Comparison of ENCODE assay signal across 7 cellular contexts in the genomic region with DNA sequence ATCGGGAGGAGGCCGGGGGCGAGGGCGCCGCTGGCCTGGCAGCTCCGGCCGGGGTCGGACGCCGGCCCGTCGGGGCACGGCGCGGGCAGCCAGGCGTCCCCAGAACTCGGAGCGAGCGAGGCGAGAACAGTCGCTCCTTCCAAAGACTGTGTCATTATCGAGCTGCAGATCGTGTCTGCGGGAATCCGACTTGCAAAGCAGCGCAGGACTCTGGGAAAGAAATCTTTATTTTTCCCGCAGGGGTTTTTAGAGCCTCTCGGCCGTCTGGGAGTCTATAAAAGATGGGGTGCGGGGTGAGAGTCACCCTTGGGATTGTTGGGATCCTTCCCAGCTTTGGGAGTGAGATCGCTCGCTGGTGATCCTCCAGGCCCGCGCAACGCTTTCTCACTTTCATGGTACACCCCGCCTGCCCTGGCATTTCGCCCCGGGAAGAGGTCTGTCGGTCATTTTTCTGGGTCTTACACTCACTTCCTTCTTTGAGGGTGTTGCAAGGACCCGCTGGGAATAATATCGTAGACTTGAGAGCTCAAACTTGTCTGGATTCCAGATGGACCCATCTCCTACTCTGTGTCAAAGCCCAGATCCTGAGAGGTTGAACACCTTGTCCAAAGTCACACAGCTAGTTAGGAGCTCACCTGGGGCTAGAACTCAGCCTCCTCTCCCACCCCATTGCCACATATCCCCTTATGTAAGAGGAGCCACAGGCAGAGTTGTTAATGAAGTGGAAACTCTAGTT. TPM values are rescaled to one million over a fixed set of nuclear protein-coding genes. Genes with fewer than 3 reads are reported as not detected.
DNase-seq lines count a peak whose midpoint lies in the region; ATAC-seq and TF ChIP-seq lines count a peak whose summit lies in the region.

No MANE protein-coding gene starts in this region.

- intact Hi-C loops in right lobe of liver (cut with DNase I) = no loop called here

- no peak for TF ChIP-seq CTCF in GM23338 (conservative IDR thresholded peaks at IDR 0.05; ENCODE audit: low read depth in 2 of 2)
- TF ChIP-seq CTCF in OCI-LY3 (IDR thresholded peaks at IDR 0.05; ENCODE audit: low read depth, low read length) = no peak
- no peak for TF ChIP-seq CTCF in right lobe of liver (IDR thresholded peaks at IDR 0.05)

- H3K27ac Mint-ChIP-seq in GM23338 = no peak overlapping the region

- no peak overlapping the region for H3K27ac ChIP-seq in GM23338 (ENCODE audit: low read depth)
- no peak overlapping the region for H3K27ac ChIP-seq in OCI-LY3 (ENCODE audit: low read length)
- peak overlapping the region; percentile 59 to 84 (median 77) for H3K27ac ChIP-seq in right lobe of liver
- H3K27ac ChIP-seq in substantia nigra (ENCODE audit: low read depth, low read length, poor library complexity, severe bottlenecking) = peak overlapping the region; percentile 96

- H3K9me3 ChIP-seq in OCI-LY3 (ENCODE audit: insufficient read depth, low read length) = no peaks in the 10 kb centered on the region
- H3K9me3 ChIP-seq in right lobe of liver = no peaks in the 10 kb centered on the region

- no peak overlapping the region; the same call in 1 of the 2 replicates for H2AFZ ChIP-seq in GM23338
- H2AFZ ChIP-seq in OCI-LY3 (ENCODE audit: low read depth, low read length) = no peak overlapping the region

- no peaks in the 10 kb centered on the region; the same call in 2 of the 3 replicates for H3K9me3 Mint-ChIP-seq in GM23338

- H3K27me3 ChIP-seq in GM23338 (ENCODE audit: insufficient read depth) (peaks cover 18% of the 10 kb centered on the region), OCI-LY3 (ENCODE audit: low read depth, low read length) (no peaks in the 10 kb centered on the region), right lobe of liver (no peaks in the 10 kb centered on the region)

- H4K20me1 ChIP-seq in GM23338 (replicated peaks; ENCODE audit: insufficient read depth) = peaks cover 50% of the 10 kb centered on the region
- H4K20me1 ChIP-seq in OCI-LY3 (ENCODE audit: insufficient read depth, low read length) = peaks cover 9% of the 10 kb centered on the region; the same call in 1 of the 2 replicates

- no peaks in the 10 kb centered on the region for H3K36me3 ChIP-seq in GM23338 (ENCODE audit: insufficient read depth)
- H3K36me3 ChIP-seq in OCI-LY3 (replicated peaks; ENCODE audit: low read depth, low read length) = no peaks in the 10 kb centered on the region
- no peaks in the 10 kb centered on the region for H3K36me3 ChIP-seq in right lobe of liver

- no peak for ATAC-seq in GM23338
- ATAC-seq in right lobe of liver = no peak

- peak; percentile 35 for DNase-seq in GM23338 (ENCODE audit: low spot score)
- peak; percentile 31 for DNase-seq in dedifferentiated amniotic fluid mesenchymal stem cell (ENCODE audit: extremely low spot score)
- peak; percentile 74 to 83 (median 76) for DNase-seq in right lobe of liver
- DNase-seq in substantia nigra (lab: John Stamatoyannopoulos, UW) = peak in 34 of 49 donors; percentile 17 to 78 (median 48)
- no peak for DNase-seq in NCI-H510A (lab: John Stamatoyannopoulos, UW)
- DNase-seq in NCI-H1105 (lab: John Stamatoyannopoulos, UW) = no peak

- H3K4me2 ChIP-seq in GM23338 (peak overlapping the region; percentile 94), OCI-LY3 (ENCODE audit: low read length) (peak overlapping the region; percentile 90)

- H3K36me3 Mint-ChIP-seq in GM23338 (ENCODE audit: low read depth) = no peaks in the 10 kb centered on the region; the same call in 2 of the 3 replicates

- H3K9me2 ChIP-seq in GM23338 (ENCODE audit: insufficient read depth) = no peaks in the 10 kb centered on the region

- H3K9ac ChIP-seq in OCI-LY3 (ENCODE audit: low read length) = no peak overlapping the region

- peaks cover 14% of the 10 kb centered on the region; the same call in 1 of the 2 replicates for H3F3A ChIP-seq in GM23338 (replicated peaks; ENCODE audit: low read depth)

- peaks cover 40% of the 10 kb centered on the region for H3K4me1 Mint-ChIP-seq in GM23338

- no peak for TF ChIP-seq POLR2A in right lobe of liver (IDR thresholded peaks at IDR 0.05)

- peaks cover 22% of the 10 kb centered on the region for H3K27me3 Mint-ChIP-seq in GM23338 (ENCODE audit: insufficient read depth, low read depth, poor library complexity)

- H3K79me2 ChIP-seq in GM23338 (replicated peaks; ENCODE audit: insufficient read depth) = peaks cover 67% of the 10 kb centered on the region
- peaks cover 35% of the 10 kb centered on the region for H3K79me2 ChIP-seq in OCI-LY3 (ENCODE audit: low read length)

- H3K4me3 ChIP-seq in GM23338 (peak overlapping the region; percentile 99), OCI-LY3 (ENCODE audit: low read length) (peak overlapping the region; percentile 99), right lobe of liver (peak overlapping the region; percentile 84 to 99 (median 98))

- 1% methylated on average over 28 of the region's 41 CpGs for WGBS in right lobe of liver (ENCODE audit: insufficient coverage, low coverage, low lambda C conversion rate, missing lambda C conversion rate)

- H3K4me1 ChIP-seq in GM23338 (ENCODE audit: insufficient read depth) = peaks cover 40% of the 10 kb centered on the region
- H3K4me1 ChIP-seq in OCI-LY3 (ENCODE audit: low read length) = peaks cover 5% of the 10 kb centered on the region; the same call in 1 of the 2 replicates
- peaks cover 0 to 15% (median 0%) of the 10 kb centered on the region in 4 donors for H3K4me1 ChIP-seq in right lobe of liver

- H3K4me3 Mint-ChIP-seq in GM23338 = peak overlapping the region; percentile 79

TF ChIP-seq in GM23338, 12 proteins besides CTCF, POLR2A, EP300 and RAD21 (continues in another document):
- TF ChIP-seq ZNF331 (CRISPR knock-in tag; IDR thresholded peaks at IDR 0.05; ENCODE audit: low read depth) (no peak), ZNF114 (CRISPR knock-in tag; IDR thresholded peaks at IDR 0.05) (no peak), NANOG (IDR thresholded peaks at IDR 0.05; ENCODE audit: borderline replicate concordance) (no peak), ETS1 (IDR thresholded peaks at IDR 0.05) (no peak)

RNA-seq across cellular contexts. Expression of gene UBTD1, which starts 1.0 kb away (rescaled TPM):
- total RNA-seq in GM23338 (2014; rRNA removed; shearing (Covaris generic)) = 21.5 and 29.0 TPM in 2 replicates
- polyA plus RNA-seq in GM23338 (2016; fragmentation: Nextera tagmentation; extraction: Ambion mirVana) = 17.3 and 20.4 TPM in 2 replicates
- 1 to 10 TPM; 5.4 to 8.8 (median 7.0) TPM for total RNA-seq in right lobe of liver

RNA-seq across cellular contexts. Expression of gene MMS19, which starts 1.5 kb away (rescaled TPM):
- 221 and 252 TPM in 2 replicates for total RNA-seq in GM23338 (2014; rRNA removed; shearing (Covaris generic))
- 74.7 and 81.5 TPM in 2 replicates for polyA plus RNA-seq in GM23338 (2016; fragmentation: Nextera tagmentation; extraction: Ambion mirVana)
- 10 to 100 TPM; 18.7 to 40.7 (median 20.3) TPM for total RNA-seq in right lobe of liver

RNA-seq across cellular contexts. Expression of gene ZDHHC16, which starts 53.8 kb away (rescaled TPM):
- total RNA-seq in GM23338 (2014; rRNA removed; shearing (Covaris generic)) = 58.1 and 58.2 TPM in 2 replicates
- 33.3 and 35.1 TPM in 2 replicates for polyA plus RNA-seq in GM23338 (2016; fragmentation: Nextera tagmentation; extraction: Ambion mirVana)
- 10 to 100 TPM; 15.8 to 27.0 (median 22.8) TPM for total RNA-seq in right lobe of liver

RNA-seq across cellular contexts. Expression of gene EXOSC1, which starts 53.9 kb away (rescaled TPM):
- 63.6 and 66.3 TPM in 2 replicates for total RNA-seq in GM23338 (2014; rRNA removed; shearing (Covaris generic))
- 127 and 131 TPM in 2 replicates for polyA plus RNA-seq in GM23338 (2016; fragmentation: Nextera tagmentation; extraction: Ambion mirVana)
- 10 to 100 TPM in 5 of 6 experiments, 1 to 10 TPM in 1; 9.2 to 19.1 (median 11.8) TPM for total RNA-seq in right lobe of liver

Comparison
In these comparisons a context has a peak if more than half of its experiments do, and no peak if none do; other contexts are left out.
1. DNase-seq: peak in GM23338 (single experiment), dedifferentiated amniotic fluid mesenchymal stem cell (single experiment), right lobe of liver (3 of 3) and substantia nigra (34 of 49); none in NCI-H510A (single experiment) and NCI-H1105 (single experiment).
2. H3K27ac ChIP-seq: peak in right lobe of liver (3 of 3) and substantia nigra (single experiment); none in GM23338 (single experiment) and OCI-LY3 (single experiment).
3. Peak in every context shown above with its lines, with median percentiles within 50 percentile points of each other: H3K4me3 ChIP-seq.